In the genomic region with DNA sequence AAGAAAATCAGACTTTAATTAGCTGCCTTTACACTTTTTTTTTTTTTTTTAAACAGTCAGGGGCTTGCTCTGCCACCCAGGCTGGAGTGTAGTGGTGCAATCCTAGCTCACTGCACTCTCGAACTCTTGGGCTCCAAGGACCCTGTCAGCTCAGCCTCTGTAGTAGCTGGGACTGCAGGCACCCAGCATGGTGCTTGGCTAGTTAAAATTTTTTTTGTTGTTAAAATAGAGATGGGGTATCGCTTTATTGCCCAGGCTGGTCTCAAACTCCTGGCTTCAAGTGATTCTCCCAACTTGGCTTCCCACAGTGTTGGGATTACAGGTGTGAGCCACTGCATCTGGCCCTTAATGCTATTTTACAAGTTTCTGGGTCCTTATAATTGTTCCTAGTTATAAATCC, we compare ENCODE assay signal across 1 cellular context.
TF ChIP-seq lines count a peak whose summit lies in the region.

No MANE protein-coding gene starts in this region.

TF ChIP-seq in GM23338, 12 proteins besides CTCF, POLR2A, EP300 and RAD21:
- TF ChIP-seq CREB1 (CRISPR knock-in tag; IDR thresholded peaks at IDR 0.05; ENCODE audit: low read depth) (no peak), EZH2 (IDR thresholded peaks at IDR 0.05; ENCODE audit: low read depth, unreplicated experiment) (no peak), EZH2phosphoT487 (IDR thresholded peaks at IDR 0.05; ENCODE audit: unreplicated experiment) (no peak), POLR2AphosphoS5 (IDR thresholded peaks at IDR 0.05; ENCODE audit: low read depth) (no peak), ZNF331 (CRISPR knock-in tag; IDR thresholded peaks at IDR 0.05; ENCODE audit: low read depth) (no peak), ZNF114 (CRISPR knock-in tag; IDR thresholded peaks at IDR 0.05) (no peak)
